17 cellular contexts compared by ENCODE assay signal in genomic region chr5:10202089-10202753, GRCh38.
"Had no signal": no experiment of that assay in that cellular context is flagged by ENCODE, and none has a peak within 500 bp of the region (broad histone marks: within the 10 kb centered on the region; RNA-seq: fewer than 3 reads in every experiment).

No MANE protein-coding gene starts in this region.

- H3K27me3 Mint-ChIP-seq: activated naive CD4-positive, alpha-beta T cell treated with anti-CD3 and anti-CD28 coated beads, Interleukin-2, amount 10 ng/mL, durations not matched to agents 7 days and 5 days; stimulated activated naive CD8-positive, alpha-beta T cell treated with anti-CD3 and anti-CD28 coated beads, Interleukin-15, amount 100 ng/mL, for 72 hours had no signal

- H2AFZ ChIP-seq: parathyroid adenoma had no signal

- DNase-seq: activated CD4-positive, alpha-beta T cell treated with anti-CD3 and anti-CD28 coated beads, Interleukin-2, amount 50 U/mL, for 4 hours; activated CD8-positive, alpha-beta memory T cell treated with anti-CD3 and anti-CD28 coated beads for 24 hours; activated CD8-positive, alpha-beta memory T cell treated with anti-CD3 and anti-CD28 coated beads, Interleukin-2, amount 50 U/mL, for 4 hours; activated naive CD4-positive, alpha-beta T cell treated with anti-CD3 and anti-CD28 coated beads, Interleukin-2, amount 10 ng/mL, durations not matched to agents 7 days and 5 days; activated T-cell treated with anti-CD3 and anti-CD28 coated beads, Interleukin-2, amount 50 U/mL, for 4 hours; cerebellar nuclear complex; heart left ventricle; left colon; right cardiac atrium; stimulated activated CD4-positive, alpha-beta T cell treated with anti-CD3 and anti-CD28 coated beads, Interleukin-12 subunit alpha, Interleukin-12 subunit beta, amount 100 ng/mL, for 4 hours; stimulated activated naive CD8-positive, alpha-beta T cell treated with anti-CD3 and anti-CD28 coated beads, Interleukin-15, amount 100 ng/mL, for 72 hours had no signal

- H3K27ac ChIP-seq: coronary artery, epithelial cell of prostate, heart left ventricle, parathyroid adenoma, tibial artery, VCaP had no signal

- H3K4me1 ChIP-seq: heart left ventricle, parathyroid adenoma, tibial artery had no signal

- H3K4me3 ChIP-seq: coronary artery, heart left ventricle, tibial artery had no signal

- H3K36me3 Mint-ChIP-seq: activated naive CD4-positive, alpha-beta T cell treated with anti-CD3 and anti-CD28 coated beads, Interleukin-2, amount 10 ng/mL, durations not matched to agents 7 days and 5 days had no signal

- H3K79me2 ChIP-seq: parathyroid adenoma had no signal

- H3K27me3 ChIP-seq: heart left ventricle, tibial artery had no signal

- H3K4me1 Mint-ChIP-seq: activated naive CD4-positive, alpha-beta T cell treated with anti-CD3 and anti-CD28 coated beads, Interleukin-2, amount 10 ng/mL, durations not matched to agents 7 days and 5 days; nephron; stimulated activated naive CD8-positive, alpha-beta T cell treated with anti-CD3 and anti-CD28 coated beads, Interleukin-15, amount 100 ng/mL, for 72 hours had no signal

- H3K36me3 ChIP-seq: heart left ventricle, tibial artery had no signal

- H3K4me3 Mint-ChIP-seq: activated naive CD4-positive, alpha-beta T cell treated with anti-CD3 and anti-CD28 coated beads, Interleukin-2, amount 10 ng/mL, durations not matched to agents 7 days and 5 days; activated T-cell treated with anti-CD3 and anti-CD28 coated beads, Interleukin-2, amount 50 U/mL, for 4 hours; nephron; stimulated activated naive CD8-positive, alpha-beta T cell treated with anti-CD3 and anti-CD28 coated beads, Interleukin-15, amount 100 ng/mL, for 72 hours had no signal

- ATAC-seq: activated T-cell treated with anti-CD3 and anti-CD28 coated beads, Interleukin-2, amount 50 U/mL, for 4 hours; heart left ventricle; left colon; right cardiac atrium; stimulated activated naive CD8-positive, alpha-beta T cell treated with anti-CD3 and anti-CD28 coated beads, Interleukin-15, amount 100 ng/mL, for 72 hours had no signal

- H3K27ac Mint-ChIP-seq: activated naive CD4-positive, alpha-beta T cell treated with anti-CD3 and anti-CD28 coated beads, Interleukin-2, amount 10 ng/mL, durations not matched to agents 7 days and 5 days; nephron had no signal
